Comparison of ENCODE assay signal across 1 cellular context in the genomic region with DNA sequence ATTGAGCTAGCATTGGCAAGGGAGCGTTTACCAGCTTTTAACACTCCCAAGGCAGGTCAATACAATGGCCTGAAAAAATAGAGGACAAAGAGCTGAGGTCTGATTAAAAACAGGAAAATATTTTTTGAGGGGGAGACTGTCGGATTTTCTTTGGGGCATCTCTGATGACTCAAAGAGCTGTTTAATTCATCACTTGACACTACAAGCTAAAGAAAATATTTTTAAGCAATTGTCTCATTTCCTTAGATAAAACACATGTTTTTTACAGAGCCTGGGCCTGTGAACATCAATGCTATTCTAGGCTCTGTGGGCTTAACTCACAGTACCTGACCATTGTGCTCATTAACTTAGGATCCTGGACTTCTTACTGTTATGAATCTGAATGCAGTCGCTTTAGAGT.
TF ChIP-seq lines count a peak whose summit lies in the region.

No MANE protein-coding gene starts in this region.

TF ChIP-seq in IMR-90, 13 proteins besides CTCF, POLR2A, EP300 and RAD21:
- TF ChIP-seq NFE2L2 (IDR thresholded peaks at IDR 0.05; ENCODE audit: low read depth, low read length) (no peak), FOS (IDR thresholded peaks at IDR 0.05; ENCODE audit: low read depth, low read length) (no peak), CHD1 (IDR thresholded peaks at IDR 0.05; ENCODE audit: low read depth, low read length) (no peak)
